ENCODE assay signal across 1 cellular context in the genomic region with DNA sequence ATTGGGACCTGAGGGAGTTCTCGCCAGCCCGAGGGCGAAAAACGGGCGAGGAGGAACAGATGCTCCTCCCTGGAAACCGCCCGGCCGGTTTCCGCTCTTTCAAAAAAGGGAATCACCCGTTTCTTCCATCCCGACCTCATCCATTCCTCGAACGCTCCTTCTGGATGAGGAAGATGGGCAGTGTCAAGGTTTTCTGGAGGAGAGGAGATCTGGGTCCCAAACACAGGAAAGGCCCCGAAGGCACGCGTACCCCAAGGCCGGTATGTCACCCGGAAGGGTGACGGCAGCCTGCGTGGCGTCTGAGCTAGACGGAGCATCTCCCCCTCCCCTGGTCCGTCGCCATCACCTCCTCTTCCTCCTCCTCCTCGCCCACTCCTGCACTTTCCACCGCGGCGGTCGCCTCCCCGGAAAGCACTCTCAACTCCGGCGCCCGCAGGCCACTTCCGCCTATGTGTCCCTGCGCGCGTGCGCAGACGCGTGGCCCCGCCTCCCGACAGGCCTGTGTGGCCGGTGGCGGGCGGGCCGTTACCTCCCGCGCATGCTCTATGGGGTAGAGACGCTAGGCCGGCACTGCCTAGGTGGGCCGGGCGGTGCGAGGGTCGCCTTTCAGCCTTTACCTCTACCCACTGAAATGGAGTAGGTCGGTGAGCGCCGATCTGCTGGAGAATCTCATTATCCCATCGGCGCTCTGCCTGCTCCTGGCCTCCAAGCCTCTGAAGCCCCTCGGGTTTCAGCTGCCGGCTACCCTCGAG.
TF ChIP-seq lines count a peak whose summit lies in the region.

A gene (minus strand): TSS at position 453 of the 752 bp plus-strand sequence.

TF ChIP-seq in HEK293, 187 proteins besides CTCF, POLR2A, EP300 and RAD21 (continued from another document and continues in another):
- TF ChIP-seq ZNF548 (tag by site-specific recombination; IDR thresholded peaks at IDR 0.05) (no peak), ZNF335 (tag by site-specific recombination; conservative IDR thresholded peaks at IDR 0.05) (peak; percentile 98), GLI4 (tag by site-specific recombination; IDR thresholded peaks at IDR 0.05) (peak; percentile 73; the same call in 1 of the 2 replicates), ZNF707 (tag by site-specific recombination; IDR thresholded peaks at IDR 0.05) (no peak), ZNF248 (tag by site-specific recombination; IDR thresholded peaks at IDR 0.05) (no peak), ZNF239 (tag by site-specific recombination; IDR thresholded peaks at IDR 0.05) (no peak), ZBTB20 (tag by site-specific recombination; IDR thresholded peaks at IDR 0.05) (peak; percentile 41; the same call in 1 of the 2 replicates), SALL2 (tag by site-specific recombination; IDR thresholded peaks at IDR 0.05; ENCODE audit: borderline replicate concordance) (no peak), ZNF792 (tag by site-specific recombination; IDR thresholded peaks at IDR 0.05) (no peak), ZNF394 (tag by site-specific recombination; IDR thresholded peaks at IDR 0.05; ENCODE audit: borderline replicate concordance) (no peak; the same call in 1 of the 2 replicates), ZNF621 (tag by site-specific recombination; IDR thresholded peaks at IDR 0.05) (no peak), ZNF561 (tag by site-specific recombination; IDR thresholded peaks at IDR 0.05; ENCODE audit: borderline replicate concordance) (peak; percentile 90), ZNF433 (tag by site-specific recombination; IDR thresholded peaks at IDR 0.05; ENCODE audit: low read depth) (no peak), ZNF266 (tag by site-specific recombination; IDR thresholded peaks at IDR 0.05; ENCODE audit: low read depth) (no peak; the same call in 1 of the 2 replicates), MEIS1 (CRISPR knock-in tag; IDR thresholded peaks at IDR 0.05; ENCODE audit: borderline replicate concordance) (no peak), ZNF555 (tag by site-specific recombination; conservative IDR thresholded peaks at IDR 0.05) (no peak), ZNF830 (tag by site-specific recombination; IDR thresholded peaks at IDR 0.05; ENCODE audit: low read depth) (no peak), ZNF391 (tag by site-specific recombination; IDR thresholded peaks at IDR 0.05; ENCODE audit: borderline replicate concordance, low read depth) (peak; percentile 19; the same call in 1 of the 2 replicates), SP2 (tag by site-specific recombination; IDR thresholded peaks at IDR 0.05) (peak; percentile 97), ZNF184 (tag by site-specific recombination; IDR thresholded peaks at IDR 0.05) (no peak), ZNF146 (tag by site-specific recombination; IDR thresholded peaks at IDR 0.05) (no peak), ZNF530 (tag by site-specific recombination; IDR thresholded peaks at IDR 0.05; ENCODE audit: low read depth) (no peak), WT1 (tag by site-specific recombination; IDR thresholded peaks at IDR 0.05) (no peak; the same call in 1 of the 2 replicates), HOXA7 (CRISPR knock-in tag; IDR thresholded peaks at IDR 0.05; ENCODE audit: borderline replicate concordance) (no peak), ZNF121 (tag by site-specific recombination; IDR thresholded peaks at IDR 0.05) (no peak), ZNF585B (tag by site-specific recombination; IDR thresholded peaks at IDR 0.05) (no peak), ZNF341 (tag by site-specific recombination; IDR thresholded peaks at IDR 0.05; ENCODE audit: low read depth) (no peak; the same call in 1 of the 2 replicates)
- TF ChIP-seq, protein P1, sequence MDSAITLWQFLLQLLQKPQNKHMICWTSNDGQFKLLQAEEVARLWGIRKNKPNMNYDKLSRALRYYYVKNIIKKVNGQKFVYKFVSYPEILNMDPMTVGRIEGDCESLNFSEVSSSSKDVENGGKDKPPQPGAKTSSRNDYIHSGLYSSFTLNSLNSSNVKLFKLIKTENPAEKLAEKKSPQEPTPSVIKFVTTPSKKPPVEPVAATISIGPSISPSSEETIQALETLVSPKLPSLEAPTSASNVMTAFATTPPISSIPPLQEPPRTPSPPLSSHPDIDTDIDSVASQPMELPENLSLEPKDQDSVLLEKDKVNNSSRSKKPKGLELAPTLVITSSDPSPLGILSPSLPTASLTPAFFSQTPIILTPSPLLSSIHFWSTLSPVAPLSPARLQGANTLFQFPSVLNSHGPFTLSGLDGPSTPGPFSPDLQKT (IDR thresholded peaks at IDR 0.05; ENCODE audit: borderline replicate concordance, low read depth, low read length) = no peak
- TF ChIP-seq, protein P2, sequence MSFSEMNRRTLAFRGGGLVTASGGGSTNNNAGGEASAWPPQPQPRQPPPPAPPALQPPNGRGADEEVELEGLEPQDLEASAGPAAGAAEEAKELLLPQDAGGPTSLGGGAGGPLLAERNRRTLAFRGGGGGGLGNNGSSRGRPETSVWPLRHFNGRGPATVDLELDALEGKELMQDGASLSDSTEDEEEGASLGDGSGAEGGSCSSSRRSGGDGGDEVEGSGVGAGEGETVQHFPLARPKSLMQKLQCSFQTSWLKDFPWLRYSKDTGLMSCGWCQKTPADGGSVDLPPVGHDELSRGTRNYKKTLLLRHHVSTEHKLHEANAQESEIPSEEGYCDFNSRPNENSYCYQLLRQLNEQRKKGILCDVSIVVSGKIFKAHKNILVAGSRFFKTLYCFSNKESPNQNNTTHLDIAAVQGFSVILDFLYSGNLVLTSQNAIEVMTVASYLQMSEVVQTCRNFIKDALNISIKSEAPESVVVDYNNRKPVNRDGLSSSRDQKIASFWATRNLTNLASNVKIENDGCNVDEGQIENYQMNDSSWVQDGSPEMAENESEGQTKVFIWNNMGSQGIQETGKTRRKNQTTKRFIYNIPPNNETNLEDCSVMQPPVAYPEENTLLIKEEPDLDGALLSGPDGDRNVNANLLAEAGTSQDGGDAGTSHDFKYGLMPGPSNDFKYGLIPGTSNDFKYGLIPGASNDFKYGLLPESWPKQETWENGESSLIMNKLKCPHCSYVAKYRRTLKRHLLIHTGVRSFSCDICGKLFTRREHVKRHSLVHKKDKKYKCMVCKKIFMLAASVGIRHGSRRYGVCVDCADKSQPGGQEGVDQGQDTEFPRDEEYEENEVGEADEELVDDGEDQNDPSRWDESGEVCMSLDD (tag by site-specific recombination; IDR thresholded peaks at IDR 0.05) = peak; percentile 66; the same call in 1 of the 2 replicates
- TF ChIP-seq, protein P3, sequence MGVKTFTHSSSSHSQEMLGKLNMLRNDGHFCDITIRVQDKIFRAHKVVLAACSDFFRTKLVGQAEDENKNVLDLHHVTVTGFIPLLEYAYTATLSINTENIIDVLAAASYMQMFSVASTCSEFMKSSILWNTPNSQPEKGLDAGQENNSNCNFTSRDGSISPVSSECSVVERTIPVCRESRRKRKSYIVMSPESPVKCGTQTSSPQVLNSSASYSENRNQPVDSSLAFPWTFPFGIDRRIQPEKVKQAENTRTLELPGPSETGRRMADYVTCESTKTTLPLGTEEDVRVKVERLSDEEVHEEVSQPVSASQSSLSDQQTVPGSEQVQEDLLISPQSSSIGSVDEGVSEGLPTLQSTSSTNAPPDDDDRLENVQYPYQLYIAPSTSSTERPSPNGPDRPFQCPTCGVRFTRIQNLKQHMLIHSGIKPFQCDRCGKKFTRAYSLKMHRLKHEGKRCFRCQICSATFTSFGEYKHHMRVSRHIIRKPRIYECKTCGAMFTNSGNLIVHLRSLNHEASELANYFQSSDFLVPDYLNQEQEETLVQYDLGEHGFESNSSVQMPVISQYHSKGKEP (tag by site-specific recombination; IDR thresholded peaks at IDR 0.05) = no peak
- TF ChIP-seq, protein P4, sequence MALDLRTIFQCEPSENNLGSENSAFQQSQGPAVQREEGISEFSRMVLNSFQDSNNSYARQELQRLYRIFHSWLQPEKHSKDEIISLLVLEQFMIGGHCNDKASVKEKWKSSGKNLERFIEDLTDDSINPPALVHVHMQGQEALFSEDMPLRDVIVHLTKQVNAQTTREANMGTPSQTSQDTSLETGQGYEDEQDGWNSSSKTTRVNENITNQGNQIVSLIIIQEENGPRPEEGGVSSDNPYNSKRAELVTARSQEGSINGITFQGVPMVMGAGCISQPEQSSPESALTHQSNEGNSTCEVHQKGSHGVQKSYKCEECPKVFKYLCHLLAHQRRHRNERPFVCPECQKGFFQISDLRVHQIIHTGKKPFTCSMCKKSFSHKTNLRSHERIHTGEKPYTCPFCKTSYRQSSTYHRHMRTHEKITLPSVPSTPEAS (tag by site-specific recombination; IDR thresholded peaks at IDR 0.05) = no peak
- TF ChIP-seq, protein P5, sequence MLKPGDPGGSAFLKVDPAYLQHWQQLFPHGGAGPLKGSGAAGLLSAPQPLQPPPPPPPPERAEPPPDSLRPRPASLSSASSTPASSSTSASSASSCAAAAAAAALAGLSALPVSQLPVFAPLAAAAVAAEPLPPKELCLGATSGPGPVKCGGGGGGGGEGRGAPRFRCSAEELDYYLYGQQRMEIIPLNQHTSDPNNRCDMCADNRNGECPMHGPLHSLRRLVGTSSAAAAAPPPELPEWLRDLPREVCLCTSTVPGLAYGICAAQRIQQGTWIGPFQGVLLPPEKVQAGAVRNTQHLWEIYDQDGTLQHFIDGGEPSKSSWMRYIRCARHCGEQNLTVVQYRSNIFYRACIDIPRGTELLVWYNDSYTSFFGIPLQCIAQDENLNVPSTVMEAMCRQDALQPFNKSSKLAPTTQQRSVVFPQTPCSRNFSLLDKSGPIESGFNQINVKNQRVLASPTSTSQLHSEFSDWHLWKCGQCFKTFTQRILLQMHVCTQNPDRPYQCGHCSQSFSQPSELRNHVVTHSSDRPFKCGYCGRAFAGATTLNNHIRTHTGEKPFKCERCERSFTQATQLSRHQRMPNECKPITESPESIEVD (tag by site-specific recombination; IDR thresholded peaks at IDR 0.05) = no peak
- TF ChIP-seq, protein P6, sequence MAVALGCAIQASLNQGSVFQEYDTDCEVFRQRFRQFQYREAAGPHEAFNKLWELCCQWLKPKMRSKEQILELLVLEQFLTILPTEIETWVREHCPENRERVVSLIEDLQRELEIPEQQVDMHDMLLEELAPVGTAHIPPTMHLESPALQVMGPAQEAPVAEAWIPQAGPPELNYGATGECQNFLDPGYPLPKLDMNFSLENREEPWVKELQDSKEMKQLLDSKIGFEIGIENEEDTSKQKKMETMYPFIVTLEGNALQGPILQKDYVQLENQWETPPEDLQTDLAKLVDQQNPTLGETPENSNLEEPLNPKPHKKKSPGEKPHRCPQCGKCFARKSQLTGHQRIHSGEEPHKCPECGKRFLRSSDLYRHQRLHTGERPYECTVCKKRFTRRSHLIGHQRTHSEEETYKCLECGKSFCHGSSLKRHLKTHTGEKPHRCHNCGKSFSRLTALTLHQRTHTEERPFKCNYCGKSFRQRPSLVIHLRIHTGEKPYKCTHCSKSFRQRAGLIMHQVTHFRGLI (tag by site-specific recombination; IDR thresholded peaks at IDR 0.05) = no peak
- TF ChIP-seq, protein P7, sequence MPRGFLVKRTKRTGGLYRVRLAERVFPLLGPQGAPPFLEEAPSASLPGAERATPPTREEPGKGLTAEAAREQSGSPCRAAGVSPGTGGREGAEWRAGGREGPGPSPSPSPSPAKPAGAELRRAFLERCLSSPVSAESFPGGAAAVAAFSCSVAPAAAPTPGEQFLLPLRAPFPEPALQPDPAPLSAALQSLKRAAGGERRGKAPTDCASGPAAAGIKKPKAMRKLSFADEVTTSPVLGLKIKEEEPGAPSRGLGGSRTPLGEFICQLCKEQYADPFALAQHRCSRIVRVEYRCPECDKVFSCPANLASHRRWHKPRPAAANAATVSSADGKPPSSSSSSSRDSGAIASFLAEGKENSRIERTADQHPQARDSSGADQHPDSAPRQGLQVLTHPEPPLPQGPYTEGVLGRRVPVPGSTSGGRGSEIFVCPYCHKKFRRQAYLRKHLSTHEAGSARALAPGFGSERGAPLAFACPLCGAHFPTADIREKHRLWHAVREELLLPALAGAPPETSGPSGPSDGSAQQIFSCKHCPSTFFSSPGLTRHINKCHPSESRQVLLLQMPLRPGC (tag by site-specific recombination; IDR thresholded peaks at IDR 0.05) = no peak
- TF ChIP-seq, protein P8, sequence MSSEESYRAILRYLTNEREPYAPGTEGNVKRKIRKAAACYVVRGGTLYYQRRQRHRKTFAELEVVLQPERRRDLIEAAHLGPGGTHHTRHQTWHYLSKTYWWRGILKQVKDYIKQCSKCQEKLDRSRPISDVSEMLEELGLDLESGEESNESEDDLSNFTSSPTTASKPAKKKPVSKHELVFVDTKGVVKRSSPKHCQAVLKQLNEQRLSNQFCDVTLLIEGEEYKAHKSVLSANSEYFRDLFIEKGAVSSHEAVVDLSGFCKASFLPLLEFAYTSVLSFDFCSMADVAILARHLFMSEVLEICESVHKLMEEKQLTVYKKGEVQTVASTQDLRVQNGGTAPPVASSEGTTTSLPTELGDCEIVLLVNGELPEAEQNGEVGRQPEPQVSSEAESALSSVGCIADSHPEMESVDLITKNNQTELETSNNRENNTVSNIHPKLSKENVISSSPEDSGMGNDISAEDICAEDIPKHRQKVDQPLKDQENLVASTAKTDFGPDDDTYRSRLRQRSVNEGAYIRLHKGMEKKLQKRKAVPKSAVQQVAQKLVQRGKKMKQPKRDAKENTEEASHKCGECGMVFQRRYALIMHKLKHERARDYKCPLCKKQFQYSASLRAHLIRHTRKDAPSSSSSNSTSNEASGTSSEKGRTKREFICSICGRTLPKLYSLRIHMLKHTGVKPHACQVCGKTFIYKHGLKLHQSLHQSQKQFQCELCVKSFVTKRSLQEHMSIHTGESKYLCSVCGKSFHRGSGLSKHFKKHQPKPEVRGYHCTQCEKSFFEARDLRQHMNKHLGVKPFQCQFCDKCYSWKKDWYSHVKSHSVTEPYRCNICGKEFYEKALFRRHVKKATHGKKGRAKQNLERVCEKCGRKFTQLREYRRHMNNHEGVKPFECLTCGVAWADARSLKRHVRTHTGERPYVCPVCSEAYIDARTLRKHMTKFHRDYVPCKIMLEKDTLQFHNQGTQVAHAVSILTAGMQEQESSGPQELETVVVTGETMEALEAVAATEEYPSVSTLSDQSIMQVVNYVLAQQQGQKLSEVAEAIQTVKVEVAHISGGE (tag by site-specific recombination; conservative IDR thresholded peaks at IDR 0.05; ENCODE audit: low read depth) = peak; percentile 95
- TF ChIP-seq, protein P9, sequence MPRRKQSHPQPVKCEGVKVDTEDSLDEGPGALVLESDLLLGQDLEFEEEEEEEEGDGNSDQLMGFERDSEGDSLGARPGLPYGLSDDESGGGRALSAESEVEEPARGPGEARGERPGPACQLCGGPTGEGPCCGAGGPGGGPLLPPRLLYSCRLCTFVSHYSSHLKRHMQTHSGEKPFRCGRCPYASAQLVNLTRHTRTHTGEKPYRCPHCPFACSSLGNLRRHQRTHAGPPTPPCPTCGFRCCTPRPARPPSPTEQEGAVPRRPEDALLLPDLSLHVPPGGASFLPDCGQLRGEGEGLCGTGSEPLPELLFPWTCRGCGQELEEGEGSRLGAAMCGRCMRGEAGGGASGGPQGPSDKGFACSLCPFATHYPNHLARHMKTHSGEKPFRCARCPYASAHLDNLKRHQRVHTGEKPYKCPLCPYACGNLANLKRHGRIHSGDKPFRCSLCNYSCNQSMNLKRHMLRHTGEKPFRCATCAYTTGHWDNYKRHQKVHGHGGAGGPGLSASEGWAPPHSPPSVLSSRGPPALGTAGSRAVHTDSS (tag by site-specific recombination; IDR thresholded peaks at IDR 0.05) = peak; percentile 89
